Comparison of ENCODE assay signal across 1 cellular context in genomic region chr1:159925713-159926066, GRCh38.
TF ChIP-seq lines count a peak whose summit lies in the region.

No MANE protein-coding gene starts in this region.

TF ChIP-seq in liver, 16 proteins besides CTCF, POLR2A, EP300 and RAD21 (continued from another document):
- TF ChIP-seq RXRA (IDR thresholded peaks at IDR 0.05) (no peak), EGR1 (IDR thresholded peaks at IDR 0.05; ENCODE audit: low read depth in 2 of 2) (no peak), JUND (IDR thresholded peaks at IDR 0.05) (no peak), GABPA (IDR thresholded peaks at IDR 0.05 in 1 of 2, conservative IDR thresholded peaks at IDR 0.05 in 1 of 2) (no peak), ATF3 (IDR thresholded peaks at IDR 0.05) (no peak), FOXA2 (IDR thresholded peaks at IDR 0.05) (no peak), SP1 (IDR thresholded peaks at IDR 0.05) (no peak)
